34 cellular contexts compared by ENCODE assay signal in the genomic region with DNA sequence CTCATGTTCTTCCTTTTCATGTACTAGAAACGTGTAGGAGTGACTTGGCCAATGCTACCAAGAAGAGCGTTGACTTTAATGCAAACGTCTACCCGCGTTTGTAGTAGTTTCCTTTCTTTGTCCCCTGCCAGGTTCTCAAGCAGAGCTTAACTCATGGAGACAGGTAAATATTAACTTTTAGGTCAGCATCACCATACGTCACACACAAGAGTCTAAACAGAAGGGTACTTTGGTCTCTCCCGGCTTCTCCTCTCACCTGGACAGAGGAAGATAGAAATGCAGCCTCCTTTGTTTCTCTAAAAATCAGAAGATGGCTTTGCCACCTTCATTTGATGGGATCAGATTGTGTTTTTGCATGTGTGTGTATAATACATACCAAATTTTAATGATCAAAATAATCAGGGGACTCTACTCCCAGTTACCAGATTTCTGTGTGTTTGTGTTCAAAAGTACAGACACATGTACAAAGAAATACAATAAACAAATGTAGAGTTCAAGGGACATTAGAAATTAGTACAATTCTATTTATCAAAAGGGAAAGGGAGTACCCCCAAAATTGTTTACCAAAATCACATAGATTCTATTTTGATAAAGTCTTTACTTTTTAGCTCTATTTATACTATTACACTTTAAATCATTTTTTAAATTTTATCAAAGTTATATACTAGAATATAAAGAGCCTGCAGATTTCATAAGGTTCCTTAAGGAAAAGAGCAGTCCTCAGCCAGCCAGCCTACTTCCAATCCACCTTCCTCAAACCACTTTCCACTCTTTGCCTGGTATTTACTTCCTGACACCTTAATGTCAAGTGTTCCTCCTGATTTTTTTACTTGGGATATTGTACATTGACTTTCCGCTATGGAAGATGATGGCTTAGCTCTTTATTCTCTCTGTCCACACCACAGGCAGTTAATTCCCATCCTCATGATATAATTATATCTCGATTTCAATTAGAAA.
DNase-seq lines count a peak whose midpoint lies in the region; ATAC-seq and TF ChIP-seq lines count a peak whose summit lies in the region.
"Had no signal": no experiment of that assay in that cellular context is flagged by ENCODE, and none has a peak within 500 bp of the region (broad histone marks: within the 10 kb centered on the region; RNA-seq: fewer than 3 reads in every experiment).

No MANE protein-coding gene starts in this region.

- WGBS in body of pancreas, 2 donors, result 25 to 32% methylated on average over 9 of the region's 9 CpGs

- peaks cover 0 to 3% of the 10 kb centered on the region in 2 donors for H3K36me3 ChIP-seq in body of pancreas (replicated peaks in 1 of 2; ENCODE audit: insufficient read depth in 1 of 2, low read depth in 2 of 2)
- no peaks in the 10 kb centered on the region for H3K36me3 ChIP-seq in mucosa of stomach (ENCODE audit: control insufficient read depth, insufficient read depth, low read length)
- H3K36me3 ChIP-seq: esophagus squamous epithelium, heart right ventricle had no signal

- H3K27ac ChIP-seq in 22Rv1, result peak overlapping the region; percentile 65
- peak overlapping the region; percentile 43 to 63 (median 56) for H3K27ac ChIP-seq in body of pancreas
- H3K27ac ChIP-seq: esophagus squamous epithelium, foreskin keratinocyte, heart right ventricle, KMS-11, RWPE1 had no signal

- no peaks in the 10 kb centered on the region for H3K9me3 Mint-ChIP-seq in activated naive CD8-positive, alpha-beta T cell treated with anti-CD3 and anti-CD28 coated beads, Interleukin-2, amount 50 U/mL, for 24 hours
- H3K9me3 Mint-ChIP-seq: activated CD4-positive, alpha-beta T cell treated with anti-CD3 and anti-CD28 coated beads, Interleukin-2, amount 10 ng/mL, durations not matched to agents 7 days and 5 days; dendritic cell treated with granulocyte-macrophage colony-stimulating factor and Interleukin-4, amounts not matched to agents 40 ng/mL and 50 ng/mL, for 4 days; HFFc6 had no signal

- H3K4me1 ChIP-seq in body of pancreas (peaks cover 36% of the 10 kb centered on the region), mucosa of stomach (ENCODE audit: control insufficient read depth, insufficient read depth, low read length) (peaks cover 45% of the 10 kb centered on the region)
- H3K4me1 ChIP-seq: esophagus squamous epithelium, foreskin keratinocyte, heart right ventricle had no signal

- H3K9ac ChIP-seq in mucosa of stomach (ENCODE audit: low read length), result peak overlapping the region; percentile 52
- H3K9ac ChIP-seq: KMS-11 had no signal

- H3K9me3 ChIP-seq in body of pancreas, result no peaks in the 10 kb centered on the region
- H3K9me3 ChIP-seq in mucosa of stomach (ENCODE audit: control insufficient read depth, low read length), result no peaks in the 10 kb centered on the region
- H3K9me3 ChIP-seq: esophagus squamous epithelium had no signal

- H3K4me3 ChIP-seq in body of pancreas, result no peak overlapping the region
- H3K4me3 ChIP-seq in mucosa of stomach (ENCODE audit: low read length), result no peak overlapping the region
- H3K4me3 ChIP-seq: esophagus squamous epithelium, heart right ventricle had no signal

- H3K27me3 ChIP-seq in body of pancreas, result no peaks in the 10 kb centered on the region
- H3K27me3 ChIP-seq in mucosa of stomach (ENCODE audit: control insufficient read depth, insufficient read depth, low read length), result no peaks in the 10 kb centered on the region
- H3K27me3 ChIP-seq: esophagus squamous epithelium, heart right ventricle had no signal

- H3K27me3 Mint-ChIP-seq in activated naive CD8-positive, alpha-beta T cell treated with anti-CD3 and anti-CD28 coated beads, Interleukin-2, amount 50 U/mL, for 24 hours, result peaks cover 8% of the 10 kb centered on the region
- H3K27me3 Mint-ChIP-seq: activated naive CD8-positive, alpha-beta T cell treated with anti-CD3 and anti-CD28 coated beads, Interleukin-2, amount 10 ng/mL, durations not matched to agents 7 days and 5 days had no signal

- H3K4me1 Mint-ChIP-seq in activated naive CD8-positive, alpha-beta T cell treated with anti-CD3 and anti-CD28 coated beads, Interleukin-2, amount 50 U/mL, for 24 hours, result no peaks in the 10 kb centered on the region
- H3K4me1 Mint-ChIP-seq: activated CD4-positive, alpha-beta T cell treated with anti-CD3 and anti-CD28 coated beads, Interleukin-2, amount 10 ng/mL, durations not matched to agents 7 days and 5 days; activated naive CD8-positive, alpha-beta T cell treated with anti-CD3 and anti-CD28 coated beads, Interleukin-2, amount 10 ng/mL, durations not matched to agents 7 days and 5 days; CD14-positive monocyte; naive thymus-derived CD8-positive, alpha-beta T cell; stimulated activated effector memory CD8-positive, alpha-beta T cell treated with anti-CD3 and anti-CD28 coated beads, Interleukin-12 subunit alpha, Interleukin-12 subunit beta, amount 100 ng/mL, for 72 hours; T-cell had no signal

- peak in 3 of 4 donors; percentile 23 to 44 (median 28) for DNase-seq in body of pancreas
- peak; percentile 29 for DNase-seq in left kidney (ENCODE audit: low read depth, low spot score)
- DNase-seq in ureter (ENCODE audit: low spot score), result no peak
- DNase-seq in activated naive CD8-positive, alpha-beta T cell treated with anti-CD3 and anti-CD28 coated beads, Interleukin-2, amount 50 U/mL, for 24 hours, result no peak
- no peak for DNase-seq in activated CD4-positive, CD25-positive, alpha-beta regulatory T cell (lab: John Stamatoyannopoulos, UW)
- DNase-seq: 8988T; activated CD4-positive, alpha-beta T cell treated with anti-CD3 and anti-CD28 coated beads, Interleukin-2, amount 10 ng/mL, durations not matched to agents 7 days and 5 days; activated effector memory CD4-positive, alpha-beta T cell treated with anti-CD3 and anti-CD28 coated beads, Interleukin-2, amount 50 U/mL, for 16 hours; activated naive CD8-positive, alpha-beta T cell treated with anti-CD3 and anti-CD28 coated beads, Interleukin-2, amount 10 ng/mL, durations not matched to agents 7 days and 5 days; activated T-cell treated with anti-CD3 and anti-CD28 coated beads, Interleukin-2, amount 50 U/mL, for 1 hour; caudate nucleus; esophagus squamous epithelium; foreskin keratinocyte; GOT3; heart right ventricle; HFFc6; kidney glomerular epithelial cell; mesenchymal stem cell; naive thymus-derived CD8-positive, alpha-beta T cell; NCI-H1417; NCI-H2029 treated with DMSO at 0.1 percent for 48 hours; NCI-H524 treated with DMSO at 0.1 percent for 48 hours; nucleus accumbens; OCI-M1; stimulated activated CD4-positive, alpha-beta T cell treated with anti-CD3 and anti-CD28 coated beads, Interleukin-15, amount 100 ng/mL, for 24 hours; T-cell had no signal

- ATAC-seq in body of pancreas (peak; percentile 85), GM21737 (IDR thresholded peaks at IDR 0.05; ENCODE audit: unreplicated experiment) (no peak)
- ATAC-seq in activated naive CD8-positive, alpha-beta T cell treated with anti-CD3 and anti-CD28 coated beads, Interleukin-2, amount 50 U/mL, for 24 hours, result no peak
- ATAC-seq: foreskin keratinocyte; heart right ventricle; naive thymus-derived CD8-positive, alpha-beta T cell; stimulated activated effector memory CD8-positive, alpha-beta T cell treated with anti-CD3 and anti-CD28 coated beads, Interleukin-12 subunit alpha, Interleukin-12 subunit beta, amount 100 ng/mL, for 72 hours; T-cell had no signal

- no peak overlapping the region for H3K27ac Mint-ChIP-seq in activated naive CD8-positive, alpha-beta T cell treated with anti-CD3 and anti-CD28 coated beads, Interleukin-2, amount 50 U/mL, for 24 hours
- H3K27ac Mint-ChIP-seq: activated CD4-positive, alpha-beta T cell treated with anti-CD3 and anti-CD28 coated beads, Interleukin-2, amount 10 ng/mL, durations not matched to agents 7 days and 5 days; activated naive CD8-positive, alpha-beta T cell treated with anti-CD3 and anti-CD28 coated beads, Interleukin-2, amount 10 ng/mL, durations not matched to agents 7 days and 5 days; CD14-positive monocyte; dendritic cell treated with granulocyte-macrophage colony-stimulating factor and Interleukin-4, amounts not matched to agents 40 ng/mL and 50 ng/mL, for 4 days; HFFc6; naive thymus-derived CD8-positive, alpha-beta T cell; stimulated activated effector memory CD8-positive, alpha-beta T cell treated with anti-CD3 and anti-CD28 coated beads, Interleukin-12 subunit alpha, Interleukin-12 subunit beta, amount 100 ng/mL, for 72 hours; T-cell had no signal

- no peaks in the 10 kb centered on the region for H3K36me3 Mint-ChIP-seq in activated naive CD8-positive, alpha-beta T cell treated with anti-CD3 and anti-CD28 coated beads, Interleukin-2, amount 50 U/mL, for 24 hours (ENCODE audit: low read depth)
- H3K36me3 Mint-ChIP-seq: activated naive CD8-positive, alpha-beta T cell treated with anti-CD3 and anti-CD28 coated beads, Interleukin-2, amount 10 ng/mL, durations not matched to agents 7 days and 5 days; CD14-positive monocyte; stimulated activated effector memory CD8-positive, alpha-beta T cell treated with anti-CD3 and anti-CD28 coated beads, Interleukin-12 subunit alpha, Interleukin-12 subunit beta, amount 100 ng/mL, for 72 hours; T-cell had no signal

- TF ChIP-seq POLR2A in body of pancreas (IDR thresholded peaks at IDR 0.05), result no peak

- no peak overlapping the region for H3K4me3 Mint-ChIP-seq in activated naive CD8-positive, alpha-beta T cell treated with anti-CD3 and anti-CD28 coated beads, Interleukin-2, amount 50 U/mL, for 24 hours
- H3K4me3 Mint-ChIP-seq: activated CD4-positive, alpha-beta T cell treated with anti-CD3 and anti-CD28 coated beads, Interleukin-2, amount 10 ng/mL, durations not matched to agents 7 days and 5 days; activated naive CD8-positive, alpha-beta T cell treated with anti-CD3 and anti-CD28 coated beads, Interleukin-2, amount 10 ng/mL, durations not matched to agents 7 days and 5 days; CD14-positive monocyte; dendritic cell treated with granulocyte-macrophage colony-stimulating factor and Interleukin-4, amounts not matched to agents 40 ng/mL and 50 ng/mL, for 4 days; HFFc6; naive thymus-derived CD8-positive, alpha-beta T cell; stimulated activated effector memory CD8-positive, alpha-beta T cell treated with anti-CD3 and anti-CD28 coated beads, Interleukin-12 subunit alpha, Interleukin-12 subunit beta, amount 100 ng/mL, for 72 hours; T-cell had no signal

- intact Hi-C loops in body of pancreas (cut with DNase I), result no loop called here

- TF ChIP-seq CTCF in 22Rv1 (IDR thresholded peaks at IDR 0.05) (no peak), body of pancreas (IDR thresholded peaks at IDR 0.05) (no peak)

Comparison
In these comparisons a context has a peak if more than half of its experiments do, and no peak if none do; other contexts are left out.
1. DNase-seq: peak in body of pancreas (3 of 4) and left kidney (single experiment); none in ureter (single experiment), activated naive CD8-positive, alpha-beta T cell treated with anti-CD3 and anti-CD28 coated beads, Interleukin-2, amount 50 U/mL, for 24 hours (single experiment) and activated CD4-positive, CD25-positive, alpha-beta regulatory T cell (0 of 4).